In the genomic region with DNA sequence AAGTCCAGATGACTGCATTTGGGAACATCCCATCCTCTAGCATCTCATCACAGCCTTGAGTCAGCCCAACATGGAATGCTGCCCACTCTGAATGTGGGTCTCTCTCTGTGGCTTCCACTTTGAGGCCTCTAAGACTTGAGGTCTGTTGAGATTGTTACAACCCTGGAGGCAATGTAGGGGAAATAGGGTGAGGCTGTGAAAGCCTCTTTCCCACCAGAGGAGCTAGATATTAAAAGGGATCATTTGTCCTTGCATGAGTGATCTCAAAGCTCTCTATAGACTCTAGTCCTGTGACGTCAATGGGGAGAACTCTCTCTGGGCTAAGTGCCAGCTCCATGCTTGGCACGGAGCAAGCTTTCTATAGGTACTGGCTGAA, we compare ENCODE assay signal across 19 cellular contexts. TPM values are rescaled to one million over a fixed set of nuclear protein-coding genes. Genes with fewer than 3 reads are reported as not detected.
A peak's percentile ranks its signal among the peaks of the same experiment; 100 is the strongest.
DNase-seq lines count a peak whose midpoint lies in the region; ATAC-seq and TF ChIP-seq lines count a peak whose summit lies in the region.
"Had no signal": no experiment of that assay in that cellular context is flagged by ENCODE, and none has a peak within 500 bp of the region (broad histone marks: within the 10 kb centered on the region; RNA-seq: fewer than 3 reads in every experiment).

No MANE protein-coding gene starts in this region.

- in situ Hi-C loops in GM23248 (cut with MboI), result no loop called here

- H3K4me2 ChIP-seq in GM23248 (ENCODE audit: unreplicated experiment), result no peak overlapping the region

- peaks cover 7% of the 10 kb centered on the region for H3K27me3 ChIP-seq in GM23248 (replicated peaks; ENCODE audit: insufficient read depth)
- H3K27me3 ChIP-seq: dorsolateral prefrontal cortex, ovary, Peyer's patch had no signal

- H3K4me3 ChIP-seq in GM23248 (no peak overlapping the region), coronary artery (no peak overlapping the region)
- H3K4me3 ChIP-seq: dorsolateral prefrontal cortex, left lung, ovary, Peyer's patch had no signal

- H3K4me1 ChIP-seq in GM23248 (ENCODE audit: insufficient read depth), result peaks cover 11% of the 10 kb centered on the region
- H3K4me1 ChIP-seq: Peyer's patch had no signal

- H3K79me2 ChIP-seq in GM23248 (ENCODE audit: insufficient read depth), result no peaks in the 10 kb centered on the region

- H3K27ac Mint-ChIP-seq in activated naive CD8-positive, alpha-beta T cell treated with anti-CD3 and anti-CD28 coated beads, Interleukin-2, amount 50 U/mL, for 24 hours, result no peak overlapping the region
- H3K27ac Mint-ChIP-seq: activated naive CD4-positive, alpha-beta T cell treated with anti-CD3 and anti-CD28 coated beads, Interleukin-2, amount 50 U/mL, for 24 hours; stimulated activated naive CD8-positive, alpha-beta T cell treated with anti-CD3 and anti-CD28 coated beads, Interleukin-15, Interleukin-2, amounts not matched to agents 100 ng/mL and 50 ng/mL, for 24 hours had no signal

- no peaks in the 10 kb centered on the region for H4K20me1 ChIP-seq in GM23248 (ENCODE audit: insufficient read depth)

- 33 to 42% methylated on average over 2 of the region's 2 CpGs for WGBS in GM23248 (ENCODE audit: low coverage in 1 of 2, low lambda C conversion rate in 2 of 2, missing lambda C conversion rate in 2 of 2), 2 experiments

- no peaks in the 10 kb centered on the region for H3K36me3 Mint-ChIP-seq in activated naive CD8-positive, alpha-beta T cell treated with anti-CD3 and anti-CD28 coated beads, Interleukin-2, amount 50 U/mL, for 24 hours (ENCODE audit: low read depth)

- no peaks in the 10 kb centered on the region for H3K36me3 ChIP-seq in GM23248 (ENCODE audit: low read depth)
- H3K36me3 ChIP-seq: brain microvascular endothelial cell, left lung, ovary, Peyer's patch had no signal

- H3K4me1 Mint-ChIP-seq in activated naive CD8-positive, alpha-beta T cell treated with anti-CD3 and anti-CD28 coated beads, Interleukin-2, amount 50 U/mL, for 24 hours, result peaks cover 15% of the 10 kb centered on the region

- no peaks in the 10 kb centered on the region for H3K9me3 Mint-ChIP-seq in activated naive CD8-positive, alpha-beta T cell treated with anti-CD3 and anti-CD28 coated beads, Interleukin-2, amount 50 U/mL, for 24 hours
- H3K9me3 Mint-ChIP-seq: activated naive CD4-positive, alpha-beta T cell treated with anti-CD3 and anti-CD28 coated beads, Interleukin-2, amount 50 U/mL, for 24 hours; stimulated activated naive CD8-positive, alpha-beta T cell treated with anti-CD3 and anti-CD28 coated beads, Interleukin-15, Interleukin-2, amounts not matched to agents 100 ng/mL and 50 ng/mL, for 24 hours had no signal

- DNase-seq in COLO829 (ENCODE audit: low spot score), result peak; percentile 83
- peak; percentile 10 for DNase-seq in GM23248
- DNase-seq in NCI-H345 (lab: John Stamatoyannopoulos, UW), result peak; percentile 86
- no peak for DNase-seq in activated naive CD8-positive, alpha-beta T cell treated with anti-CD3 and anti-CD28 coated beads, Interleukin-2, amount 50 U/mL, for 24 hours
- no peak for DNase-seq in KG1 (lab: John Stamatoyannopoulos, UW)
- DNase-seq in coronary artery (ENCODE audit: low spot score), result no peak
- DNase-seq: activated CD4-positive, CD25-positive, alpha-beta regulatory T cell treated with anti-CD3 and anti-CD28 coated beads, Interleukin-2, amount 50 U/mL, for 72 hours; activated CD8-positive, alpha-beta memory T cell treated with anti-CD3 and anti-CD28 coated beads, Interleukin-2, amount 50 U/mL, for 48 hours; brain microvascular endothelial cell; C1 segment of cervical spinal cord; left lung; NCI-H2227 treated with DMSO at 0.1 percent for 48 hours; ovary; Peyer's patch; T-helper 2 cell had no signal

- H3K9ac ChIP-seq in GM23248, result no peak overlapping the region

- H3K9me2 ChIP-seq in GM23248 (ENCODE audit: insufficient read depth), result no peaks in the 10 kb centered on the region

- no peak overlapping the region for H3K4me3 Mint-ChIP-seq in activated naive CD8-positive, alpha-beta T cell treated with anti-CD3 and anti-CD28 coated beads, Interleukin-2, amount 50 U/mL, for 24 hours
- H3K4me3 Mint-ChIP-seq: activated naive CD4-positive, alpha-beta T cell treated with anti-CD3 and anti-CD28 coated beads, Interleukin-2, amount 50 U/mL, for 24 hours; stimulated activated naive CD8-positive, alpha-beta T cell treated with anti-CD3 and anti-CD28 coated beads, Interleukin-15, Interleukin-2, amounts not matched to agents 100 ng/mL and 50 ng/mL, for 24 hours had no signal

- H3K27ac ChIP-seq in GM23248 (no peak overlapping the region), coronary artery (no peak overlapping the region)
- H3K27ac ChIP-seq: brain microvascular endothelial cell, dorsolateral prefrontal cortex, left lung, ovary, Peyer's patch had no signal

- ATAC-seq in esophagus mucosa, result peak; percentile 71
- ATAC-seq in activated naive CD8-positive, alpha-beta T cell treated with anti-CD3 and anti-CD28 coated beads, Interleukin-2, amount 50 U/mL, for 24 hours, result no peak
- ATAC-seq: left lung had no signal

- H2AFZ ChIP-seq in GM23248, result no peak overlapping the region

- no peak for TF ChIP-seq CTCF in coronary artery (IDR thresholded peaks at IDR 0.05)

- no peaks in the 10 kb centered on the region for H3K9me3 ChIP-seq in GM23248 (ENCODE audit: low read depth)
- H3K9me3 ChIP-seq: left lung, ovary, Peyer's patch had no signal

- no peaks in the 10 kb centered on the region; the same call in 1 of the 2 replicates for H3F3A ChIP-seq in GM23248 (ENCODE audit: insufficient read depth)

- no peaks in the 10 kb centered on the region for H3K27me3 Mint-ChIP-seq in activated naive CD8-positive, alpha-beta T cell treated with anti-CD3 and anti-CD28 coated beads, Interleukin-2, amount 50 U/mL, for 24 hours
- H3K27me3 Mint-ChIP-seq: activated naive CD4-positive, alpha-beta T cell treated with anti-CD3 and anti-CD28 coated beads, Interleukin-2, amount 50 U/mL, for 24 hours; stimulated activated naive CD8-positive, alpha-beta T cell treated with anti-CD3 and anti-CD28 coated beads, Interleukin-15, Interleukin-2, amounts not matched to agents 100 ng/mL and 50 ng/mL, for 24 hours had no signal

RNA-seq across cellular contexts. Expression of gene GOLGA7B, which starts 6.4 kb away (rescaled TPM):
- not detected in 2 replicates for total RNA-seq in GM23248 (2014; rRNA removed; shearing (Covaris generic))
- not detected in 2 replicates for polyA plus RNA-seq in GM23248 (2016; fragmentation: Nextera tagmentation; extraction: Ambion mirVana)
- total RNA-seq in esophagus mucosa, result 1.4 TPM

Comparison
In these comparisons a context has a peak if more than half of its experiments do, and no peak if none do; other contexts are left out.
1. DNase-seq: peak in COLO829 (single experiment), GM23248 (single experiment) and NCI-H345 (single experiment); none in activated naive CD8-positive, alpha-beta T cell treated with anti-CD3 and anti-CD28 coated beads, Interleukin-2, amount 50 U/mL, for 24 hours (single experiment), KG1 (single experiment) and coronary artery (single experiment).